In the genomic region with DNA sequence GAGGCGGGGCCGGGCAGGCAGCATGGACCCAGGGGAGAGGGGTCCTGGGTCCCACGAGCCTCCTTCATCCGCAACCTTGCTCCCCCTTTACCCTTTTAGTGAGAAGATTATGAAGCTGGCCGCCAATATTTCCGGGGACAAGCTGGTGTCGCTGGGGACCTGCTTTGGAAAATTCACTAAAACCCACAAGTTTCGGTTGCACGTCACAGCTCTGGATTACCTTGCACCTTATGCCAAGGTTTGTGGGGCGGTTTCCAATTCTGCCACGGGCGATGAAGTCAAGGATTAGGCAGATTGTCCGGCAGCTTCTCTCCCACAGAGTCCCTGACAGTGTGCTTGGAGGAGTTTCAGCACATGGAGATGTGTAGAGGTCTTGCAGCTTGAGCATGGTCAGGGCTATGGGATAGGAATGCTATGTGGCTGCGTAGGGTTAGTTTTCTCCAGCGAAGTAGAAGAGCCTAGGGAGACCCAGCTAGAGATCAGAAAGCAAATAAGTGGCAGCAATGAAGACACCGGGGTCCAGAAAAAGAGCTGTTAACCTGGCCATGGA, we compare ENCODE assay signal across 8 cellular contexts. TPM values are rescaled to one million over a fixed set of nuclear protein-coding genes. Genes with fewer than 3 reads are reported as not detected.
DNase-seq lines count a peak whose midpoint lies in the region; ATAC-seq lines count a peak whose summit lies in the region.

No MANE protein-coding gene starts in this region.

- CTCF ChIA-PET in activated naive CD4-positive, alpha-beta T cell treated with anti-CD3 and anti-CD28 coated beads, Interleukin-2, amount 10 ng/mL, durations not matched to agents 7 days and 5 days (lab: Charles Lee): interaction anchor here (0.6 to 2.0 kb wide), 4 partner anchors 43 to 334 kb away, joined by 3 to 9 read pairs (median 4); no protein-coding TSS in a partner anchor

- DNase-seq in activated naive CD4-positive, alpha-beta T cell treated with anti-CD3 and anti-CD28 coated beads, Interleukin-2, amount 10 ng/mL, durations not matched to agents 7 days and 5 days: peak; percentile 55
- no peak for DNase-seq in activated naive CD4-positive, alpha-beta T cell treated with Interleukin-2 at 50 U/mL for 16 hours
- no peak for DNase-seq in activated T-cell treated with anti-CD3 and anti-CD28 coated beads, Interleukin-2, amount 50 U/mL, for 72 hours
- DNase-seq in NCI-H2107 (lab: John Stamatoyannopoulos, UW): no peak

- H3K27me3 Mint-ChIP-seq in activated naive CD4-positive, alpha-beta T cell treated with anti-CD3 and anti-CD28 coated beads, Interleukin-2, amount 10 ng/mL, durations not matched to agents 7 days and 5 days: no peaks in the 10 kb centered on the region
- H3K27me3 Mint-ChIP-seq in activated T-cell treated with anti-CD3 and anti-CD28 coated beads, Interleukin-2, amount 50 U/mL, for 72 hours (ENCODE audit: low read depth): no peaks in the 10 kb centered on the region
- H3K27me3 Mint-ChIP-seq in stimulated activated memory B cell treated with anti-CD40 and anti-IgM and Interleukin-4, amounts not matched to agents 10 μg/mL and 1 μg/mL and 100 μg/mL, for 72 hours: no peaks in the 10 kb centered on the region

- H3K4me1 Mint-ChIP-seq in activated naive CD4-positive, alpha-beta T cell treated with anti-CD3 and anti-CD28 coated beads, Interleukin-2, amount 10 ng/mL, durations not matched to agents 7 days and 5 days: peaks cover 50% of the 10 kb centered on the region
- H3K4me1 Mint-ChIP-seq in activated T-cell treated with anti-CD3 and anti-CD28 coated beads, Interleukin-2, amount 50 U/mL, for 72 hours (ENCODE audit: low read depth): peaks cover 63% of the 10 kb centered on the region
- H3K4me1 Mint-ChIP-seq in stimulated activated memory B cell treated with anti-CD40 and anti-IgM and Interleukin-4, amounts not matched to agents 10 μg/mL and 1 μg/mL and 100 μg/mL, for 72 hours: peaks cover 53% of the 10 kb centered on the region

- H3K27ac Mint-ChIP-seq in activated naive CD4-positive, alpha-beta T cell treated with anti-CD3 and anti-CD28 coated beads, Interleukin-2, amount 10 ng/mL, durations not matched to agents 7 days and 5 days: peak overlapping the region; percentile 97
- peak overlapping the region; percentile 98 for H3K27ac Mint-ChIP-seq in activated T-cell treated with anti-CD3 and anti-CD28 coated beads, Interleukin-2, amount 50 U/mL, for 72 hours
- peak overlapping the region; percentile 94 for H3K27ac Mint-ChIP-seq in stimulated activated memory B cell treated with anti-CD40 and anti-IgM and Interleukin-4, amounts not matched to agents 10 μg/mL and 1 μg/mL and 100 μg/mL, for 72 hours

- H3K4me3 ChIP-seq in iPS-18c (ENCODE audit: insufficient read depth, low read depth, low read length): peak overlapping the region; percentile 82

- H3K4me3 Mint-ChIP-seq in activated naive CD4-positive, alpha-beta T cell treated with anti-CD3 and anti-CD28 coated beads, Interleukin-2, amount 10 ng/mL, durations not matched to agents 7 days and 5 days: peak overlapping the region; percentile 100
- H3K4me3 Mint-ChIP-seq in activated T-cell treated with anti-CD3 and anti-CD28 coated beads, Interleukin-2, amount 50 U/mL, for 72 hours: peak overlapping the region; percentile 96 to 97
- peak overlapping the region; percentile 99 for H3K4me3 Mint-ChIP-seq in stimulated activated memory B cell treated with anti-CD40 and anti-IgM and Interleukin-4, amounts not matched to agents 10 μg/mL and 1 μg/mL and 100 μg/mL, for 72 hours

- H3K9me3 ChIP-seq in iPS-18c (ENCODE audit: control insufficient read depth, insufficient read depth, low read length): no peaks in the 10 kb centered on the region

- H3K36me3 Mint-ChIP-seq in activated naive CD4-positive, alpha-beta T cell treated with anti-CD3 and anti-CD28 coated beads, Interleukin-2, amount 10 ng/mL, durations not matched to agents 7 days and 5 days: peaks cover 46% of the 10 kb centered on the region
- H3K36me3 Mint-ChIP-seq in activated T-cell treated with anti-CD3 and anti-CD28 coated beads, Interleukin-2, amount 50 U/mL, for 72 hours (ENCODE audit: insufficient read depth in 2 of 2): peaks cover 11 to 25% of the 10 kb centered on the region in 2 donors
- H3K36me3 Mint-ChIP-seq in stimulated activated memory B cell treated with anti-CD40 and anti-IgM and Interleukin-4, amounts not matched to agents 10 μg/mL and 1 μg/mL and 100 μg/mL, for 72 hours: peaks cover 26% of the 10 kb centered on the region

- H3K9me3 Mint-ChIP-seq in activated naive CD4-positive, alpha-beta T cell treated with anti-CD3 and anti-CD28 coated beads, Interleukin-2, amount 10 ng/mL, durations not matched to agents 7 days and 5 days: no peaks in the 10 kb centered on the region
- H3K9me3 Mint-ChIP-seq in activated T-cell treated with anti-CD3 and anti-CD28 coated beads, Interleukin-2, amount 50 U/mL, for 72 hours: no peaks in the 10 kb centered on the region
- no peaks in the 10 kb centered on the region for H3K9me3 Mint-ChIP-seq in stimulated activated memory B cell treated with anti-CD40 and anti-IgM and Interleukin-4, amounts not matched to agents 10 μg/mL and 1 μg/mL and 100 μg/mL, for 72 hours

- no peak for ATAC-seq in activated T-cell treated with anti-CD3 and anti-CD28 coated beads, Interleukin-2, amount 50 U/mL, for 72 hours (replicated peaks in 1 of 2)
- no peak for ATAC-seq in stimulated activated memory B cell treated with anti-CD40 and anti-IgM and Interleukin-4, amounts not matched to agents 10 μg/mL and 1 μg/mL and 100 μg/mL, for 72 hours
- ATAC-seq in GM21423 (IDR thresholded peaks at IDR 0.05; ENCODE audit: unreplicated experiment): no peak
- no peak for ATAC-seq in HG03280 (IDR thresholded peaks at IDR 0.05; ENCODE audit: unreplicated experiment)

RNA-seq across cellular contexts. Expression of a gene that starts 0.6 kb away (rescaled TPM):
- total RNA-seq in activated T-cell treated with anti-CD3 and anti-CD28 coated beads, Interleukin-2, amount 50 U/mL, for 72 hours: 10 to 100 TPM; 30.8 to 32.2 TPM

RNA-seq across cellular contexts. Expression of a gene that starts 0.8 kb away (rescaled TPM):
- 10 to 100 TPM; 33.2 to 38.3 TPM for total RNA-seq in activated T-cell treated with anti-CD3 and anti-CD28 coated beads, Interleukin-2, amount 50 U/mL, for 72 hours

RNA-seq across cellular contexts. Expression of a gene that starts 9.8 kb away (rescaled TPM):
- 10 to 100 TPM in 1 of 2 donors, 1 to 10 TPM in 1; 9.9 to 10.1 TPM for total RNA-seq in activated T-cell treated with anti-CD3 and anti-CD28 coated beads, Interleukin-2, amount 50 U/mL, for 72 hours

RNA-seq across cellular contexts. Expression of a gene that starts 11.4 kb away (rescaled TPM):
- total RNA-seq in activated T-cell treated with anti-CD3 and anti-CD28 coated beads, Interleukin-2, amount 50 U/mL, for 72 hours: 1 to 10 TPM; 3.3 to 3.7 TPM

RNA-seq across cellular contexts. Expression of a gene that starts 29.0 kb away (rescaled TPM):
- total RNA-seq in activated T-cell treated with anti-CD3 and anti-CD28 coated beads, Interleukin-2, amount 50 U/mL, for 72 hours: 10 to 100 TPM; 41.1 to 45.3 TPM
